1 cellular context compared by ENCODE assay signal in the genomic region with DNA sequence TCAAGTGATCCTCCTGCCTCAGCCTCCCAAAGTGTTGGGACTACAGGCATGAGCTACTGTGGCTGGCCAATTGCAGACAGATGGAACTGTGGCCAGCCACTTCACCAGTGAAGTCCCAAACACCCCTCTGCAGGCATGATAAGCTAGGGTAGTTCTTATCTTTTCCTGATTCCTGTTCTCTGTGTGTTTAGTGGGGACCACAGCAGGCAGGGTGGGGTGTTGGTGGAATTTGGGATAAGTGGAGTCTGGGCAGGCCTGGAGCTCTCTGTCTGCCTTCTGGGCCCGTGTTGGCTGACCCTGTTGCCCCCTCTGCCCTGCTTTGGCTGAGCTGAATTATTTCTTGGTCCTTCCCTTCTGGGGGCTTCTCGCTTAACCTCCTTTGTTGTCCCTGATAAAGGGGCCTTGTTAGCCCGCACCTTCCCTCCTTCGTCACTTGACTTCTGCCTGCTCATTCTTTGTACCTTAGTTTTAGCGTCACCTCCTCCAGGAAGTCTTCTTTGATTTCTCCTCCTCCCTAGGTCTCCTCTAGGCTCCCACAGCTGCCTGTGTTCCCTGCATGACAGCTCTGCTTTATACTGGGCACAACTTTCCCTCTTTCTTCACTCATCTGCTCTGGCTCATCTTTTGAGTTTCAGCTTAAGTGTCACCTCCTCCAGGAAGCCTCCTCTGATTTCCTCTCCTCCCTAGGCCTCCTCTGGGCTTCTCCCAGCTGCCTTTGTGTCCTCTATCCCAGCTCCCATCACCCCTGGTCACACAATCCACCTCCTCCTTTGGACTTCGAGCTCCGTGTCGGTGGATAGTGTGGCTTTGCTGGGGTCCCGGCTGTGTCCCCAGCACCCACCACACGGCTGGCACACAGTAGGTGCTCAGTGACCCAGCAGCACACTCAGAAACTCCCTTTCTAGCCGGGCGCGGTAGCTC.
TF ChIP-seq lines count a peak whose summit lies in the region.

No MANE protein-coding gene starts in this region.

TF ChIP-seq in K562, 482 proteins besides CTCF, POLR2A, EP300 and RAD21 (continued from another document and continues in another):
- TF ChIP-seq HDAC1 (IDR thresholded peaks at IDR 0.05) (peak; percentile 92 to 99), FIP1L1 (IDR thresholded peaks at IDR 0.05; ENCODE audit: low read depth, low read length, poor library complexity, severe bottlenecking) (no peak), NFE2 (IDR thresholded peaks at IDR 0.05; ENCODE audit: low read depth) (no peak), PURB (CRISPR knock-in tag; IDR thresholded peaks at IDR 0.05; ENCODE audit: low read depth) (no peak), DDX20 (tag; IDR thresholded peaks at IDR 0.05; ENCODE audit: low read depth) (no peak), ZNF57 (CRISPR knock-in tag; IDR thresholded peaks at IDR 0.05) (no peak), MCM5 (IDR thresholded peaks at IDR 0.05; ENCODE audit: low read depth) (no peak), ZNF583 (CRISPR knock-in tag; IDR thresholded peaks at IDR 0.05) (no peak; the same call in 1 of the 2 replicates), PCBP1 (IDR thresholded peaks at IDR 0.05; ENCODE audit: low read depth, low read length, poor library complexity, severe bottlenecking) (no peak), BRF1 (IDR thresholded peaks at IDR 0.05; ENCODE audit: borderline replicate concordance, extremely low read depth, insufficient read length) (no peak), GTF2F1 (IDR thresholded peaks at IDR 0.05; ENCODE audit: low read depth, low read length) (no peak), HDAC8 (tag; IDR thresholded peaks at IDR 0.05) (no peak), SMARCC2 (IDR thresholded peaks at IDR 0.05; ENCODE audit: low read depth) (0 out of 2 replicates have a peak, but pooled peaks have one; percentile 45), FOXK2 (conservative IDR thresholded peaks at IDR 0.05 in 1 of 2, IDR thresholded peaks at IDR 0.05 in 1 of 2; ENCODE audit: low read depth in 2 of 2) (no peak), TAF1 (IDR thresholded peaks at IDR 0.05; ENCODE audit: control insufficient read depth, extremely low read depth, insufficient read depth, low read length, severe bottlenecking) (no peak), CCNT2 (IDR thresholded peaks at IDR 0.05; ENCODE audit: borderline replicate concordance, extremely low read depth, insufficient read length, low read depth, low read length) (peak; percentile 54), FOXJ2 (tag; IDR thresholded peaks at IDR 0.05) (no peak), ZNF766 (CRISPR knock-in tag; conservative IDR thresholded peaks at IDR 0.05) (no peak), BHLHE40 (IDR thresholded peaks at IDR 0.05; ENCODE audit: low read length) (no peak), ATF1 (CRISPR knock-in tag; IDR thresholded peaks at IDR 0.05) (no peak), ATF1 (tag; IDR thresholded peaks at IDR 0.05) (peak; percentile 31; the same call in 1 of the 2 replicates), ZKSCAN3 (CRISPR knock-in tag; IDR thresholded peaks at IDR 0.05) (no peak), KHSRP (IDR thresholded peaks at IDR 0.05) (no peak), POLR3G (IDR thresholded peaks at IDR 0.05; ENCODE audit: extremely low read depth, insufficient read length, insufficient replicate concordance) (no peak), SMAD2 (IDR thresholded peaks at IDR 0.05; ENCODE audit: low read depth, low read length) (no peak), OTX1 (CRISPR knock-in tag; IDR thresholded peaks at IDR 0.05) (no peak), ZNF778 (CRISPR knock-in tag; IDR thresholded peaks at IDR 0.05) (no peak), BCL6 (CRISPR knock-in tag; IDR thresholded peaks at IDR 0.05) (no peak), MECOM (CRISPR knock-in tag; IDR thresholded peaks at IDR 0.05) (no peak), BMI1 (IDR thresholded peaks at IDR 0.05; ENCODE audit: low read length) (no peak), TGIF2 (CRISPR knock-in tag; IDR thresholded peaks at IDR 0.05) (no peak), TFAM (CRISPR knock-in tag; conservative IDR thresholded peaks at IDR 0.05) (no peak), ZNF354B (CRISPR knock-in tag; IDR thresholded peaks at IDR 0.05) (no peak), SOX6 (IDR thresholded peaks at IDR 0.05) (0 out of 2 replicates have a peak, but pooled peaks have one; percentile 36), ZNF324 (CRISPR knock-in tag; IDR thresholded peaks at IDR 0.05) (no peak), POLR2AphosphoS2 (IDR thresholded peaks at IDR 0.05; ENCODE audit: low read length) (no peak), KDM1A (IDR thresholded peaks at IDR 0.05) (peak; percentile 99), NFATC3 (IDR thresholded peaks at IDR 0.05) (no peak), CBFB (CRISPR knock-in tag; IDR thresholded peaks at IDR 0.05) (no peak; the same call in 1 of the 2 replicates), GATA2 (CRISPR knock-in tag; IDR thresholded peaks at IDR 0.05) (peak; percentile 29; the same call in 1 of the 2 replicates)
- TF ChIP-seq, protein P1, sequence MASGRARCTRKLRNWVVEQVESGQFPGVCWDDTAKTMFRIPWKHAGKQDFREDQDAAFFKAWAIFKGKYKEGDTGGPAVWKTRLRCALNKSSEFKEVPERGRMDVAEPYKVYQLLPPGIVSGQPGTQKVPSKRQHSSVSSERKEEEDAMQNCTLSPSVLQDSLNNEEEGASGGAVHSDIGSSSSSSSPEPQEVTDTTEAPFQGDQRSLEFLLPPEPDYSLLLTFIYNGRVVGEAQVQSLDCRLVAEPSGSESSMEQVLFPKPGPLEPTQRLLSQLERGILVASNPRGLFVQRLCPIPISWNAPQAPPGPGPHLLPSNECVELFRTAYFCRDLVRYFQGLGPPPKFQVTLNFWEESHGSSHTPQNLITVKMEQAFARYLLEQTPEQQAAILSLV (tag; IDR thresholded peaks at IDR 0.05), result no peak
- TF ChIP-seq, protein P2, sequence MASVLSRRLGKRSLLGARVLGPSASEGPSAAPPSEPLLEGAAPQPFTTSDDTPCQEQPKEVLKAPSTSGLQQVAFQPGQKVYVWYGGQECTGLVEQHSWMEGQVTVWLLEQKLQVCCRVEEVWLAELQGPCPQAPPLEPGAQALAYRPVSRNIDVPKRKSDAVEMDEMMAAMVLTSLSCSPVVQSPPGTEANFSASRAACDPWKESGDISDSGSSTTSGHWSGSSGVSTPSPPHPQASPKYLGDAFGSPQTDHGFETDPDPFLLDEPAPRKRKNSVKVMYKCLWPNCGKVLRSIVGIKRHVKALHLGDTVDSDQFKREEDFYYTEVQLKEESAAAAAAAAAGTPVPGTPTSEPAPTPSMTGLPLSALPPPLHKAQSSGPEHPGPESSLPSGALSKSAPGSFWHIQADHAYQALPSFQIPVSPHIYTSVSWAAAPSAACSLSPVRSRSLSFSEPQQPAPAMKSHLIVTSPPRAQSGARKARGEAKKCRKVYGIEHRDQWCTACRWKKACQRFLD (CRISPR knock-in tag; IDR thresholded peaks at IDR 0.05), result peak; percentile 61; the same call in 1 of the 2 replicates
- TF ChIP-seq, protein P3, sequence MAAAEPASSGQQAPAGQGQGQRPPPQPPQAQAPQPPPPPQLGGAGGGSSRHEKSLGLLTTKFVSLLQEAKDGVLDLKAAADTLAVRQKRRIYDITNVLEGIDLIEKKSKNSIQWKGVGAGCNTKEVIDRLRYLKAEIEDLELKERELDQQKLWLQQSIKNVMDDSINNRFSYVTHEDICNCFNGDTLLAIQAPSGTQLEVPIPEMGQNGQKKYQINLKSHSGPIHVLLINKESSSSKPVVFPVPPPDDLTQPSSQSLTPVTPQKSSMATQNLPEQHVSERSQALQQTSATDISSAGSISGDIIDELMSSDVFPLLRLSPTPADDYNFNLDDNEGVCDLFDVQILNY (CRISPR knock-in tag; IDR thresholded peaks at IDR 0.05), result no peak
- TF ChIP-seq, protein P4, sequence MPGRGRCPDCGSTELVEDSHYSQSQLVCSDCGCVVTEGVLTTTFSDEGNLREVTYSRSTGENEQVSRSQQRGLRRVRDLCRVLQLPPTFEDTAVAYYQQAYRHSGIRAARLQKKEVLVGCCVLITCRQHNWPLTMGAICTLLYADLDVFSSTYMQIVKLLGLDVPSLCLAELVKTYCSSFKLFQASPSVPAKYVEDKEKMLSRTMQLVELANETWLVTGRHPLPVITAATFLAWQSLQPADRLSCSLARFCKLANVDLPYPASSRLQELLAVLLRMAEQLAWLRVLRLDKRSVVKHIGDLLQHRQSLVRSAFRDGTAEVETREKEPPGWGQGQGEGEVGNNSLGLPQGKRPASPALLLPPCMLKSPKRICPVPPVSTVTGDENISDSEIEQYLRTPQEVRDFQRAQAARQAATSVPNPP (IDR thresholded peaks at IDR 0.05; ENCODE audit: borderline replicate concordance, insufficient read depth, insufficient read length), result no peak
- TF ChIP-seq, protein P5, sequence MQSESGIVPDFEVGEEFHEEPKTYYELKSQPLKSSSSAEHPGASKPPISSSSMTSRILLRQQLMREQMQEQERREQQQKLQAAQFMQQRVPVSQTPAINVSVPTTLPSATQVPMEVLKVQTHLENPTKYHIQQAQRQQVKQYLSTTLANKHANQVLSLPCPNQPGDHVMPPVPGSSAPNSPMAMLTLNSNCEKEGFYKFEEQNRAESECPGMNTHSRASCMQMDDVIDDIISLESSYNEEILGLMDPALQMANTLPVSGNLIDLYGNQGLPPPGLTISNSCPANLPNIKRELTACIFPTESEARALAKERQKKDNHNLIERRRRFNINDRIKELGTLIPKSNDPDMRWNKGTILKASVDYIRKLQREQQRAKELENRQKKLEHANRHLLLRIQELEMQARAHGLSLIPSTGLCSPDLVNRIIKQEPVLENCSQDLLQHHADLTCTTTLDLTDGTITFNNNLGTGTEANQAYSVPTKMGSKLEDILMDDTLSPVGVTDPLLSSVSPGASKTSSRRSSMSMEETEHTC (IDR thresholded peaks at IDR 0.05), result no peak
- TF ChIP-seq, protein P6, sequence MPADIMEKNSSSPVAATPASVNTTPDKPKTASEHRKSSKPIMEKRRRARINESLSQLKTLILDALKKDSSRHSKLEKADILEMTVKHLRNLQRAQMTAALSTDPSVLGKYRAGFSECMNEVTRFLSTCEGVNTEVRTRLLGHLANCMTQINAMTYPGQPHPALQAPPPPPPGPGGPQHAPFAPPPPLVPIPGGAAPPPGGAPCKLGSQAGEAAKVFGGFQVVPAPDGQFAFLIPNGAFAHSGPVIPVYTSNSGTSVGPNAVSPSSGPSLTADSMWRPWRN (IDR thresholded peaks at IDR 0.05; ENCODE audit: low read depth), result no peak
- TF ChIP-seq, protein P7, sequence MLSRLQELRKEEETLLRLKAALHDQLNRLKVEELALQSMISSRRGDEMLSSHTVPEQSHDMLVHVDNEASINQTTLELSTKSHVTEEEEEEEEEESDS (CRISPR knock-in tag; IDR thresholded peaks at IDR 0.05), result no peak
- TF ChIP-seq, protein P8, sequence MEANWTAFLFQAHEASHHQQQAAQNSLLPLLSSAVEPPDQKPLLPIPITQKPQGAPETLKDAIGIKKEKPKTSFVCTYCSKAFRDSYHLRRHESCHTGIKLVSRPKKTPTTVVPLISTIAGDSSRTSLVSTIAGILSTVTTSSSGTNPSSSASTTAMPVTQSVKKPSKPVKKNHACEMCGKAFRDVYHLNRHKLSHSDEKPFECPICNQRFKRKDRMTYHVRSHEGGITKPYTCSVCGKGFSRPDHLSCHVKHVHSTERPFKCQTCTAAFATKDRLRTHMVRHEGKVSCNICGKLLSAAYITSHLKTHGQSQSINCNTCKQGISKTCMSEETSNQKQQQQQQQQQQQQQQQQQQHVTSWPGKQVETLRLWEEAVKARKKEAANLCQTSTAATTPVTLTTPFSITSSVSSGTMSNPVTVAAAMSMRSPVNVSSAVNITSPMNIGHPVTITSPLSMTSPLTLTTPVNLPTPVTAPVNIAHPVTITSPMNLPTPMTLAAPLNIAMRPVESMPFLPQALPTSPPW (CRISPR knock-in tag; IDR thresholded peaks at IDR 0.05), result peak; percentile 49
- TF ChIP-seq, protein P9, sequence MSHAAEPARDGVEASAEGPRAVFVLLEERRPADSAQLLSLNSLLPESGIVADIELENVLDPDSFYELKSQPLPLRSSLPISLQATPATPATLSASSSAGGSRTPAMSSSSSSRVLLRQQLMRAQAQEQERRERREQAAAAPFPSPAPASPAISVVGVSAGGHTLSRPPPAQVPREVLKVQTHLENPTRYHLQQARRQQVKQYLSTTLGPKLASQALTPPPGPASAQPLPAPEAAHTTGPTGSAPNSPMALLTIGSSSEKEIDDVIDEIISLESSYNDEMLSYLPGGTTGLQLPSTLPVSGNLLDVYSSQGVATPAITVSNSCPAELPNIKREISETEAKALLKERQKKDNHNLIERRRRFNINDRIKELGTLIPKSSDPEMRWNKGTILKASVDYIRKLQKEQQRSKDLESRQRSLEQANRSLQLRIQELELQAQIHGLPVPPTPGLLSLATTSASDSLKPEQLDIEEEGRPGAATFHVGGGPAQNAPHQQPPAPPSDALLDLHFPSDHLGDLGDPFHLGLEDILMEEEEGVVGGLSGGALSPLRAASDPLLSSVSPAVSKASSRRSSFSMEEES (CRISPR knock-in tag; IDR thresholded peaks at IDR 0.05), result no peak
- TF ChIP-seq, protein P10, sequence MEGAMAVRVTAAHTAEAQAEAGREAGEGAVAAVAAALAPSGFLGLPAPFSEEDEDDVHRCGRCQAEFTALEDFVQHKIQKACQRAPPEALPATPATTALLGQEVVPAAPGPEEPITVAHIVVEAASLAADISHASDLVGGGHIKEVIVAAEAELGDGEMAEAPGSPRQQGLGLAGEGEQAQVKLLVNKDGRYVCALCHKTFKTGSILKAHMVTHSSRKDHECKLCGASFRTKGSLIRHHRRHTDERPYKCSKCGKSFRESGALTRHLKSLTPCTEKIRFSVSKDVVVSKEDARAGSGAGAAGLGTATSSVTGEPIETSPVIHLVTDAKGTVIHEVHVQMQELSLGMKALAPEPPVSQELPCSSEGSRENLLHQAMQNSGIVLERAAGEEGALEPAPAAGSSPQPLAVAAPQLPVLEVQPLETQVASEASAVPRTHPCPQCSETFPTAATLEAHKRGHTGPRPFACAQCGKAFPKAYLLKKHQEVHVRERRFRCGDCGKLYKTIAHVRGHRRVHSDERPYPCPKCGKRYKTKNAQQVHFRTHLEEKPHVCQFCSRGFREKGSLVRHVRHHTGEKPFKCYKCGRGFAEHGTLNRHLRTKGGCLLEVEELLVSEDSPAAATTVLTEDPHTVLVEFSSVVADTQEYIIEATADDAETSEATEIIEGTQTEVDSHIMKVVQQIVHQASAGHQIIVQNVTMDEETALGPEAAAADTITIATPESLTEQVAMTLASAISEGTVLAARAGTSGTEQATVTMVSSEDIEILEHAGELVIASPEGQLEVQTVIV (CRISPR knock-in tag; IDR thresholded peaks at IDR 0.05; ENCODE audit: borderline replicate concordance), result no peak
- TF ChIP-seq, protein P11, sequence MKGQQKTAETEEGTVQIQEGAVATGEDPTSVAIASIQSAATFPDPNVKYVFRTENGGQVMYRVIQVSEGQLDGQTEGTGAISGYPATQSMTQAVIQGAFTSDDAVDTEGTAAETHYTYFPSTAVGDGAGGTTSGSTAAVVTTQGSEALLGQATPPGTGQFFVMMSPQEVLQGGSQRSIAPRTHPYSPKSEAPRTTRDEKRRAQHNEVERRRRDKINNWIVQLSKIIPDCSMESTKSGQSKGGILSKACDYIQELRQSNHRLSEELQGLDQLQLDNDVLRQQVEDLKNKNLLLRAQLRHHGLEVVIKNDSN (CRISPR knock-in tag; IDR thresholded peaks at IDR 0.05), result no peak
- TF ChIP-seq, protein P12, sequence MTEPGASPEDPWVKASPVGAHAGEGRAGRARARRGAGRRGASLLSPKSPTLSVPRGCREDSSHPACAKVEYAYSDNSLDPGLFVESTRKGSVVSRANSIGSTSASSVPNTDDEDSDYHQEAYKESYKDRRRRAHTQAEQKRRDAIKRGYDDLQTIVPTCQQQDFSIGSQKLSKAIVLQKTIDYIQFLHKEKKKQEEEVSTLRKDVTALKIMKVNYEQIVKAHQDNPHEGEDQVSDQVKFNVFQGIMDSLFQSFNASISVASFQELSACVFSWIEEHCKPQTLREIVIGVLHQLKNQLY (CRISPR knock-in tag; conservative IDR thresholded peaks at IDR 0.05), result no peak
